8 cellular contexts compared by ENCODE assay signal in the genomic region with DNA sequence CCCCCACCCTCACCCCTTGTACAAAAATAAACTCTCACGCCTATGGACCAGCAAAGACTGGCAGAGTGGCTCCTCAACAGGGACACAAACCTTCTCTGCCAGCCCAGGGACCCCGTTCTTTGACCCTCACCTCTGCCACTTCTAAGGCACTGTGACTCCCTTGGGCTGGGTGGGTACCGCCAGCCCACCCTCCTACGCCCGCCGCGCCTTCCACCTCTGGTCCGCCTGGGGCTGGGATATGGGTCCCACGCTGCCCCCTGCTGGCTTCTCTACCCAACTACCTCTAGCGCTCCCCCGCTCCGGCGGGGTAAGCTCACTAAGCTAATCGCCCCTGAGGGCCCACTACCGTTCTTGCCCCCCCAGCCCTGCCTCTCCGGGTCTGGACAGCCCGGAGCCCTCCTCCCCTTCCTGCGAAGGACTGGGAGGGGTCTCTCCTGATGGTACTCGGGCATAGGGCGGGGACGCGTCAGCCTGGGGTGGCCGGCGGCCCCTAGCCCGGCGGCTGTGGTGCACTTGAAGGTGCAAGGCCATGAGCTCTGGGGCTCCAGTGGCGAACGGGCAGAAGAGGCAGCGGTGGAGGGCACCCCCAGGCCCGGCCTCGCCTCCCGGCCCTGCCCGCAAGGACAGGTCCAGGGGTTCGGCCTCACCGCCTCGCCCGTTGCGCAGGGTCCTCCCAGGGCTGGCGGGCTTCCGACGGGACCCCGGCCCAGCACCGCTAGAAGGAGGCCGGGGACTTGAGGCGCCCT. TPM values are rescaled to one million over a fixed set of nuclear protein-coding genes. Genes with fewer than 3 reads are reported as not detected.
DNase-seq lines count a peak whose midpoint lies in the region; ATAC-seq, FAIRE-seq and TF ChIP-seq lines count a peak whose summit lies in the region.
"Had no signal": no experiment of that assay in that cellular context is flagged by ENCODE, and none has a peak within 500 bp of the region (broad histone marks: within the 10 kb centered on the region; RNA-seq: fewer than 3 reads in every experiment).

No MANE protein-coding gene starts in this region.

- ATAC-seq in gastrocnemius medialis (no peak), HG03571 (IDR thresholded peaks at IDR 0.05; ENCODE audit: unreplicated experiment) (no peak)

- peak; percentile 57; the same call in 1 of the 2 replicates for TF ChIP-seq CTCF in GM12874 (IDR thresholded peaks at IDR 0.05; ENCODE audit: insufficient read depth, low read depth, low read length)
- peak in 4 of 6 experiments; percentile 26 to 59 (median 54) for TF ChIP-seq CTCF in Peyer's patch (IDR thresholded peaks at IDR 0.05)
- TF ChIP-seq CTCF in epithelial cell of proximal tubule (conservative IDR thresholded peaks at IDR 0.05; ENCODE audit: low read depth, low read length): peak; percentile 64
- peak; percentile 11 to 57 (median 48) for TF ChIP-seq CTCF in gastrocnemius medialis (IDR thresholded peaks at IDR 0.05 in 4 of 5, conservative IDR thresholded peaks at IDR 0.05 in 1 of 5)

- H3K27me3 ChIP-seq in Peyer's patch (no peaks in the 10 kb centered on the region), gastrocnemius medialis (no peaks in the 10 kb centered on the region)

- intact Hi-C loops in gastrocnemius medialis (cut with DNase I; ENCODE audit: low total_unique reads): no loop called here

- H3K4me1 ChIP-seq in Peyer's patch (peaks cover 0 to 19% (median 0%) of the 10 kb centered on the region in 4 donors), gastrocnemius medialis (no peaks in the 10 kb centered on the region)

- H3K27ac ChIP-seq in Peyer's patch (no peak overlapping the region), gastrocnemius medialis (no peak overlapping the region)
- H3K27ac ChIP-seq: HL-60 had no signal

- TF ChIP-seq POLR2A in Peyer's patch (IDR thresholded peaks at IDR 0.05) (no peak), gastrocnemius medialis (IDR thresholded peaks at IDR 0.05) (no peak), GM12891 (IDR thresholded peaks at IDR 0.05; ENCODE audit: low read depth, low read length) (no peak)

- peaks cover 0 to 39% (median 0%) of the 10 kb centered on the region in 3 donors for H3K36me3 ChIP-seq in Peyer's patch
- peaks cover 0 to 44% of the 10 kb centered on the region in 2 donors for H3K36me3 ChIP-seq in gastrocnemius medialis

- no peak overlapping the region for H3K4me3 ChIP-seq in Peyer's patch
- no peak overlapping the region for H3K4me3 ChIP-seq in epithelial cell of proximal tubule (ENCODE audit: low read depth, low read length)
- H3K4me3 ChIP-seq in gastrocnemius medialis: no peak overlapping the region

- in situ Hi-C loops in gastrocnemius medialis (cut with MboI; ENCODE audit: low sequenced_read_pairs in 4 of 4): loop anchor here in 2 of 4 donors (10.0 kb wide), 1 partner anchor 76 kb away; no protein-coding TSS in a partner anchor

- DNase-seq in Peyer's patch: no peak
- DNase-seq in epithelial cell of proximal tubule (ENCODE audit: low read depth): no peak
- DNase-seq in gastrocnemius medialis: no peak
- DNase-seq in GM12891 (ENCODE audit: insufficient read length, low spot score): no peak
- DNase-seq in globus pallidus (ENCODE audit: low spot score): no peak

- H3K9me3 ChIP-seq in Peyer's patch: no peaks in the 10 kb centered on the region
- no peaks in the 10 kb centered on the region for H3K9me3 ChIP-seq in gastrocnemius medialis

- FAIRE-seq in GM12891 (lab: Jason Lieb, UNC): no peak

TF ChIP-seq in GM12891, 5 proteins besides CTCF, POLR2A, EP300 and RAD21:
- TF ChIP-seq PAX5 (IDR thresholded peaks at IDR 0.05; ENCODE audit: insufficient read depth, low read length, severe bottlenecking): no peak
- no peak for TF ChIP-seq POU2F2 (IDR thresholded peaks at IDR 0.05; ENCODE audit: low read depth, low read length)
- no peak for TF ChIP-seq TAF1 (IDR thresholded peaks at IDR 0.05; ENCODE audit: low read depth, low read length)
- TF ChIP-seq SPI1 (IDR thresholded peaks at IDR 0.05; ENCODE audit: low read depth, low read length): no peak
- TF ChIP-seq POLR2AphosphoS5 (IDR thresholded peaks at IDR 0.05; ENCODE audit: low read depth, low read length): no peak

RNA-seq across cellular contexts. Expression of a gene that starts 8.1 kb away (rescaled TPM):
- 10 to 100 TPM; 41.3 to 68.8 (median 63.2) TPM for total RNA-seq in Peyer's patch
- 11.2 and 18.6 TPM in 2 replicates for total RNA-seq in epithelial cell of proximal tubule
- total RNA-seq in gastrocnemius medialis: 10 to 100 TPM; 25.9 to 48.9 (median 43.9) TPM
- 1.5 TPM for polyA plus RNA-seq in GM12891 (2012; ENCODE audit: low read depth, missing spikeins)

RNA-seq across cellular contexts. Expression of a gene that starts 10.5 kb away (rescaled TPM):
- total RNA-seq in Peyer's patch: 100 to 1,000 TPM in 3 of 4 donors, 1 to 10 TPM in 1; 9.1 to 140 (median 124) TPM
- total RNA-seq in epithelial cell of proximal tubule: 0.43 TPM in 1 of 2 replicates, not detected in the other
- total RNA-seq in gastrocnemius medialis: under 1 TPM in 2 of 4 donors, not detected in 2; 0.19 to 0.35 TPM
- polyA plus RNA-seq in GM12891 (2012; ENCODE audit: low read depth, missing spikeins): not detected

RNA-seq across cellular contexts. Expression of a gene that starts 20.3 kb away (rescaled TPM):
- 10 to 100 TPM; 19.8 to 57.8 (median 34.6) TPM for total RNA-seq in Peyer's patch
- total RNA-seq in epithelial cell of proximal tubule: 24.2 and 42.7 TPM in 2 replicates
- total RNA-seq in gastrocnemius medialis: 10 to 100 TPM; 10.4 to 15.7 (median 12.9) TPM
- 0.05 TPM for polyA plus RNA-seq in GM12891 (2012; ENCODE audit: low read depth, missing spikeins)

RNA-seq across cellular contexts. Expression of a gene that starts 32.7 kb away (rescaled TPM):
- total RNA-seq in Peyer's patch (not detected), epithelial cell of proximal tubule (not detected in 2 replicates), gastrocnemius medialis (not detected)
- not detected for polyA plus RNA-seq in GM12891 (2012; ENCODE audit: low read depth, missing spikeins)

RNA-seq across cellular contexts. Expression of a gene that starts 48.2 kb away (rescaled TPM):
- total RNA-seq in Peyer's patch (not detected), epithelial cell of proximal tubule (0.86 TPM in 1 of 2 replicates, not detected in the other), gastrocnemius medialis (under 1 TPM in 1 of 4 donors, not detected in 3; 0.55 TPM)
- not detected for polyA plus RNA-seq in GM12891 (2012; ENCODE audit: low read depth, missing spikeins)
